8 cellular contexts compared by ENCODE assay signal in the genomic region with DNA sequence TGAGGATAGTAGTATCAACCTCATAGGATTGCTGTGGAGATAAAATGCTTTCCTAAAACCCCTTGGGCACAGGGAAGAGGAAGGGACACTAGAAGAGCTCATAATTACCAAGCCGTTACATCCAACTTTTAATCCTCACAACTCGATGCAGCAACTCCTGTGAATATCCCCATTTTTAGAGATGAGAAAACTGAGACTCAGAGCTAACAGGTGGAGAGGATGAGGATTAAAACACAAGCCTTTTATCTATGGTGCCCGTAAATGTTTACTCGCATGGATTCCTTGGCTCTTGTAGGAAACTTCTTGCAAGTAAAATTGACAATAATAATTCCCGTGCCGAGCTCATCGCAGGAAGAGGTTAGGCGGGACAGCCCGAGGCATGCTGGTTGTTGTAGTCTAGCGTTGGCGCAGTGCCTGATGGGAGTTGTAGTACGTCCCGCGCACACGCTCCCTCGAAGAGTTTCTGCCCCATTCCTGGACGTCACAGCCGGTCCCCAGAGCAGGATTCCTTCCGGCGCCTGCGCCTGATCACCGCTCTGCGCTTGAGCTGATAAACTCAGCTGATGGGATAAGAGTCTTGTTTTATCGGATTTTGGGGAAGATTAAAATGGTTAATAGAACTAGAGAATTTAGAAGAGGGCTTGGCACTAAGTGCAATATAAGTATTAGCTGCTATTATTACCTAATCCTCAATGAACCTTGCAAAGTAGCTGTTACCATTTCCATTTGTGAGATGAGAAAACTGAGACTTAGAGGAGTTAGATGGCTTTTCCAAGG. TPM values are rescaled to one million over a fixed set of nuclear protein-coding genes. Genes with fewer than 3 reads are reported as not detected.
A peak's percentile ranks its signal among the peaks of the same experiment; 100 is the strongest.
DNase-seq lines count a peak whose midpoint lies in the region; ATAC-seq, FAIRE-seq and TF ChIP-seq lines count a peak whose summit lies in the region.

No MANE protein-coding gene starts in this region.

- CTCF ChIA-PET in Caco-2 (lab: Charles Lee), result interaction anchor here (0.6 to 2.5 kb wide), 25 partner anchors 10 to 678 kb away, joined by 3 to 44 read pairs (median 5); a partner anchor contains a TSS
- CTCF ChIA-PET in activated CD8-positive, alpha-beta memory T cell treated with anti-CD3 and anti-CD28 coated beads, Interleukin-2, amount 10 ng/mL, durations not matched to agents 7 days and 5 days (lab: Charles Lee), result interaction anchor here (0.7 to 6.2 kb wide), 13 partner anchors 12 to 412 kb away, joined by 3 to 22 read pairs (median 4); a partner anchor contains a TSS

- H3K4me1 ChIP-seq in Caco-2 (peaks cover 30% of the 10 kb centered on the region), endocrine pancreas (ENCODE audit: control insufficient read depth, insufficient read depth, low read length) (peaks cover 16% of the 10 kb centered on the region)

- FAIRE-seq in HTR-8/SVneo (lab: Jason Lieb, UNC), result peak; percentile 99

- H3K4me3 Mint-ChIP-seq in Caco-2 (ENCODE audit: unreplicated experiment), result peak overlapping the region; percentile 96
- peak overlapping the region; percentile 82 for H3K4me3 Mint-ChIP-seq in activated CD8-positive, alpha-beta memory T cell treated with anti-CD3 and anti-CD28 coated beads, Interleukin-2, amount 10 ng/mL, durations not matched to agents 7 days and 5 days

- peak; percentile 73 for ATAC-seq in GM21381 (IDR thresholded peaks at IDR 0.05; ENCODE audit: unreplicated experiment)
- peak; percentile 77 for ATAC-seq in activated CD8-positive, alpha-beta memory T cell treated with anti-CD3 and anti-CD28 coated beads, Interleukin-2, amount 10 ng/mL, durations not matched to agents 7 days and 5 days

- no peaks in the 10 kb centered on the region for H3K27me3 Mint-ChIP-seq in Caco-2 (ENCODE audit: insufficient read depth, unreplicated experiment)
- no peaks in the 10 kb centered on the region for H3K27me3 Mint-ChIP-seq in activated CD8-positive, alpha-beta memory T cell treated with anti-CD3 and anti-CD28 coated beads, Interleukin-2, amount 10 ng/mL, durations not matched to agents 7 days and 5 days

- peaks cover 44% of the 10 kb centered on the region for H3K4me1 Mint-ChIP-seq in Caco-2 (ENCODE audit: low read depth, unreplicated experiment)
- peaks cover 44% of the 10 kb centered on the region for H3K4me1 Mint-ChIP-seq in activated CD8-positive, alpha-beta memory T cell treated with anti-CD3 and anti-CD28 coated beads, Interleukin-2, amount 10 ng/mL, durations not matched to agents 7 days and 5 days

- no peaks in the 10 kb centered on the region for H3K9me3 Mint-ChIP-seq in Caco-2 (ENCODE audit: unreplicated experiment)
- no peaks in the 10 kb centered on the region for H3K9me3 Mint-ChIP-seq in activated CD8-positive, alpha-beta memory T cell treated with anti-CD3 and anti-CD28 coated beads, Interleukin-2, amount 10 ng/mL, durations not matched to agents 7 days and 5 days (ENCODE audit: low read depth)

- DNase-seq in Caco-2 (peak; percentile 98), HTR-8/SVneo (ENCODE audit: insufficient read length, low spot score) (peak; percentile 100), NOMO-1 treated with DMSO at 0.1 percent for 48 hours (lab: John Stamatoyannopoulos, UW; ENCODE audit: unreplicated experiment) (peak; percentile 93), mesenteric fat pad (ENCODE audit: low spot score) (peak; percentile 98)
- DNase-seq in activated CD8-positive, alpha-beta memory T cell treated with anti-CD3 and anti-CD28 coated beads, Interleukin-2, amount 10 ng/mL, durations not matched to agents 7 days and 5 days, result peak; percentile 95
- peak; percentile 75 for DNase-seq in stimulated activated CD8-positive, alpha-beta memory T cell treated with anti-CD3 and anti-CD28 coated beads, Interleukin-15, amount 100 ng/mL, for 1 hour (ENCODE audit: low read depth)

- H3K4me3 ChIP-seq in Caco-2 (ENCODE audit: low read depth, low read length), result peak overlapping the region; percentile 43
- peak overlapping the region; percentile 71 for H3K4me3 ChIP-seq in endocrine pancreas (ENCODE audit: control insufficient read depth, insufficient read depth, low read length)

- POLR2A ChIA-PET in Caco-2 (lab: Charles Lee), result interaction anchor here (0.5 to 2.8 kb wide), 23 partner anchors 10 to 842 kb away, joined by 3 to 57 read pairs (median 5); a partner anchor contains a TSS

- TF ChIP-seq CTCF in Caco-2 (IDR thresholded peaks at IDR 0.05; ENCODE audit: insufficient read depth in 1 of 2, low read depth in 1 of 2, low read length in 1 of 2, severe bottlenecking in 1 of 2, unreplicated experiment in 1 of 2), result no peak

- H3K36me3 ChIP-seq in Caco-2 (ENCODE audit: control insufficient read depth, insufficient read depth, low read length) (no peaks in the 10 kb centered on the region), endocrine pancreas (ENCODE audit: control insufficient read depth, insufficient read depth, low read length) (no peaks in the 10 kb centered on the region)

- BruUV-seq in Caco-2 (replicated peaks; lab: Mats Ljungman, UMichigan), result no TSS peak

- no peaks in the 10 kb centered on the region for H3K27me3 ChIP-seq in Caco-2 (replicated peaks; ENCODE audit: control insufficient read depth, insufficient read depth, low read length)
- no peaks in the 10 kb centered on the region for H3K27me3 ChIP-seq in endocrine pancreas (ENCODE audit: control insufficient read depth, insufficient read depth, low read length)

- H3K27ac Mint-ChIP-seq in Caco-2 (ENCODE audit: unreplicated experiment), result peak overlapping the region; percentile 85
- peak overlapping the region; percentile 86 for H3K27ac Mint-ChIP-seq in activated CD8-positive, alpha-beta memory T cell treated with anti-CD3 and anti-CD28 coated beads, Interleukin-2, amount 10 ng/mL, durations not matched to agents 7 days and 5 days

- H3K9me3 ChIP-seq in Caco-2 (no peaks in the 10 kb centered on the region), endocrine pancreas (ENCODE audit: control insufficient read depth, low read length) (no peaks in the 10 kb centered on the region)

- peak overlapping the region; percentile 52 for H3K9ac ChIP-seq in endocrine pancreas (ENCODE audit: control insufficient read depth, insufficient read depth, low read length)

- intact Hi-C loops in Caco-2 (cut with micrococcal nuclease; ENCODE audit: unreplicated experiment), result loop anchor here (1.0 kb wide), 1 partner anchor 38 kb away; a partner anchor contains a TSS

- peaks cover 27% of the 10 kb centered on the region for H3K36me3 Mint-ChIP-seq in Caco-2 (ENCODE audit: insufficient read depth, unreplicated experiment)
- peaks cover 4% of the 10 kb centered on the region for H3K36me3 Mint-ChIP-seq in activated CD8-positive, alpha-beta memory T cell treated with anti-CD3 and anti-CD28 coated beads, Interleukin-2, amount 10 ng/mL, durations not matched to agents 7 days and 5 days

RNA-seq across cellular contexts. Expression of a gene that starts 2.8 kb away (rescaled TPM):
- total RNA-seq in Caco-2 (2022), result 485 and 509 TPM in 2 replicates
- total RNA-seq in activated CD8-positive, alpha-beta memory T cell treated with anti-CD3 and anti-CD28 coated beads, Interleukin-2, amount 10 ng/mL, durations not matched to agents 7 days and 5 days, result 100 to 1,000 TPM; 140 to 158 TPM
- 89.0 TPM for total RNA-seq in mesenteric fat pad

RNA-seq across cellular contexts. Expression of a gene that starts 37.7 kb away (rescaled TPM):
- total RNA-seq in Caco-2 (2022) (78.3 and 84.1 TPM in 2 replicates), mesenteric fat pad (44.1 TPM)
- total RNA-seq in activated CD8-positive, alpha-beta memory T cell treated with anti-CD3 and anti-CD28 coated beads, Interleukin-2, amount 10 ng/mL, durations not matched to agents 7 days and 5 days, result 10 to 100 TPM; 24.2 to 25.4 TPM

Comparison
In these comparisons a context has a peak if more than half of its experiments do, and no peak if none do; other contexts are left out.
1. Peak in every context shown above with its lines: DNase-seq, ATAC-seq and H3K4me3 ChIP-seq.